ENCODE assay signal across 1 cellular context in the genomic region with DNA sequence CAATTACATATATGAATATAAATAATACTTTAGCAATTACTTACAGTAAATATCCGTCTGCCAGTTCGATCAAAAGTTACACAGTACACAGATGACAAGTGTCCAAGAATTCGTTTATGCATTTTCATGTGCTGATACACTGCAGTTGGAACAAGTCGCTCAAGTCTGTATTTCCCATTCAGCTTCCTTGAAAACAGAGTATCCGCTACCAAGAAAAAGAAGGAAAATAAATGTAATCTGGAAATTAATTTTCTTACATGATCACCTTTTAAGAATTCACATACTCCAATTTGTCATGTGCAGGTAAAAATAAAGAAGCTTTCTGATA.
TF ChIP-seq lines count a peak whose summit lies in the region.

No MANE protein-coding gene starts in this region.

TF ChIP-seq in K562, 482 proteins besides CTCF, POLR2A, EP300 and RAD21 (continued from another document):
- TF ChIP-seq, protein P1, sequence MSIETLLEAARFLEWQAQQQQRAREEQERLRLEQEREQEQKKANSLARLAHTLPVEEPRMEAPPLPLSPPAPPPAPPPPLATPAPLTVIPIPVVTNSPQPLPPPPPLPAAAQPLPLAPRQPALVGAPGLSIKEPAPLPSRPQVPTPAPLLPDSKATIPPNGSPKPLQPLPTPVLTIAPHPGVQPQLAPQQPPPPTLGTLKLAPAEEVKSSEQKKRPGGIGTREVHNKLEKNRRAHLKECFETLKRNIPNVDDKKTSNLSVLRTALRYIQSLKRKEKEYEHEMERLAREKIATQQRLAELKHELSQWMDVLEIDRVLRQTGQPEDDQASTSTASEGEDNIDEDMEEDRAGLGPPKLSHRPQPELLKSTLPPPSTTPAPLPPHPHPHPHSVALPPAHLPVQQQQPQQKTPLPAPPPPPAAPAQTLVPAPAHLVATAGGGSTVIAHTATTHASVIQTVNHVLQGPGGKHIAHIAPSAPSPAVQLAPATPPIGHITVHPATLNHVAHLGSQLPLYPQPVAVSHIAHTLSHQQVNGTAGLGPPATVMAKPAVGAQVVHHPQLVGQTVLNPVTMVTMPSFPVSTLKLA (conservative IDR thresholded peaks at IDR 0.05) = no peak
- no peak for TF ChIP-seq HDAC3 (IDR thresholded peaks at IDR 0.05; ENCODE audit: borderline replicate concordance, partially characterized antibody)
- no peak for TF ChIP-seq RFX5 (IDR thresholded peaks at IDR 0.05; ENCODE audit: low read depth, low read length)
- TF ChIP-seq PTBP1 (IDR thresholded peaks at IDR 0.05; ENCODE audit: low read depth, low read length) = no peak
- no peak for TF ChIP-seq TAF9B (IDR thresholded peaks at IDR 0.05; ENCODE audit: partially characterized antibody)
- TF ChIP-seq ZSCAN32 (CRISPR knock-in tag; IDR thresholded peaks at IDR 0.05) = no peak
- TF ChIP-seq GATAD2B (IDR thresholded peaks at IDR 0.05; ENCODE audit: borderline replicate concordance) = no peak
